In the genomic region with DNA sequence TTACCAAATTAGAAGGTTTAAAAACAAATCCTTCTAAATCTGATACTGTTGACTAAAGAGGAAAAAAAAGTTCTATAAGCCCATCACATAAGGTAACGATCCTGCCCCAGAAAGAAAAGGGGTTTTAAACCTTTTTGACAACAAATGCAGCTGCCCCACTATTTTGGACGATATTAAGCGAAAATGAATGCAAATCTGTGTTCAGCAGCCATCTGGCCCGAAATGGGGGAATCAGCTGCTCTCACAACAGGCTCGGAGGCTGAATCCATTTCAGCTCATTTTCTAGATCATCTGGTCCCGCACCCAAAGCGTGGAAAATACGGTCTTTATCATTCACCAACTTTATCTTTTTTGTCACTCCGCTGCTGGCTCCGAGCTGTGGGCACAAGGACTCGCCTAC, we compare ENCODE assay signal across 20 cellular contexts. TPM values are rescaled to one million over a fixed set of nuclear protein-coding genes. Genes with fewer than 3 reads are reported as not detected.
DNase-seq lines count a peak whose midpoint lies in the region; FAIRE-seq and TF ChIP-seq lines count a peak whose summit lies in the region.
"Had no signal": no experiment of that assay in that cellular context is flagged by ENCODE, and none has a peak within 500 bp of the region (broad histone marks: within the 10 kb centered on the region; RNA-seq: fewer than 3 reads in every experiment).

No MANE protein-coding gene starts in this region.

- peak overlapping the region in 1 of 2 experiments; percentile 56; a peak in 3 of 5 replicates for H3K4me3 Mint-ChIP-seq in H9
- H3K4me3 Mint-ChIP-seq: activated naive CD8-positive, alpha-beta T cell treated with anti-CD3 and anti-CD28 coated beads, Interleukin-2, amount 50 U/mL, for 24 hours; mesothelial cell of epicardium; stimulated activated naive CD8-positive, alpha-beta T cell treated with anti-CD3 and anti-CD28 coated beads, Interleukin-15, Interleukin-2, amounts not matched to agents 100 ng/mL and 50 ng/mL, for 24 hours had no signal

- H3K4ac ChIP-seq in H9 (ENCODE audit: low read depth, low read length), result no peak overlapping the region

- no peak overlapping the region for H4K8ac ChIP-seq in H9 (replicated peaks; ENCODE audit: insufficient read length, low read depth, low read length)

- no peak overlapping the region for H2BK20ac ChIP-seq in H9 (ENCODE audit: low read depth, low read length, poor library complexity, severe bottlenecking)

- peaks cover 4 to 11% of the 10 kb centered on the region in 2 experiments; a peak in 4 of 5 replicates for H3K9me3 Mint-ChIP-seq in H9
- H3K9me3 Mint-ChIP-seq: activated naive CD8-positive, alpha-beta T cell treated with anti-CD3 and anti-CD28 coated beads, Interleukin-2, amount 50 U/mL, for 24 hours; mesothelial cell of epicardium; stimulated activated naive CD8-positive, alpha-beta T cell treated with anti-CD3 and anti-CD28 coated beads, Interleukin-15, Interleukin-2, amounts not matched to agents 100 ng/mL and 50 ng/mL, for 24 hours had no signal

- no peak overlapping the region for H4K91ac ChIP-seq in H9 (ENCODE audit: insufficient read length, low read depth, low read length)

- peak overlapping the region; percentile 27 for H3K4me3 ChIP-seq in iPS-18a (ENCODE audit: low read length)
- H3K4me3 ChIP-seq: upper lobe of right lung had no signal

- no peak overlapping the region for H4K5ac ChIP-seq in H9 (ENCODE audit: insufficient read length, low read depth, low read length)

- H2AFZ ChIP-seq in H9 (ENCODE audit: low read length), result no peak overlapping the region

- H3K36me3 ChIP-seq in iPS-18a (ENCODE audit: control insufficient read depth, low read depth, low read length), result no peaks in the 10 kb centered on the region
- H3K36me3 ChIP-seq: upper lobe of right lung had no signal

- no peaks in the 10 kb centered on the region for H3K79me1 ChIP-seq in H9 (ENCODE audit: insufficient read depth, low read depth, low read length, poor library complexity, severe bottlenecking)

- no peak overlapping the region for H3K27ac ChIP-seq in H9 (ENCODE audit: insufficient read length, low read depth, low read length)
- H3K27ac ChIP-seq in iPS-18a (ENCODE audit: low read length), result no peak overlapping the region
- H3K27ac ChIP-seq: upper lobe of right lung had no signal

- H3T11ph ChIP-seq in H9 (ENCODE audit: low read length), result no peak overlapping the region

- H3K27ac Mint-ChIP-seq in H9, result no peak overlapping the region
- H3K27ac Mint-ChIP-seq: mesothelial cell of epicardium had no signal

- H2BK12ac ChIP-seq in H9 (ENCODE audit: insufficient read length, low read depth, low read length), result no peak overlapping the region

- no peak for FAIRE-seq in GM19239 (lab: Jason Lieb, UNC)
- FAIRE-seq: bronchial epithelial cell had no signal

- no peak overlapping the region for H2BK5ac ChIP-seq in H9 (ENCODE audit: insufficient read length, low read length)

- H3K56ac ChIP-seq in H9 (ENCODE audit: insufficient read length, low read depth, low read length), result no peak overlapping the region

- H3K27me3 Mint-ChIP-seq in H9 (ENCODE audit: low read depth), result peaks cover 91% of the 10 kb centered on the region

- no CpG with 5 or more reads among the region's 11 CpGs for WGBS in H9 (ENCODE audit: extremely low coverage, insufficient read length, low lambda C conversion rate)

- H3K9ac ChIP-seq in H9 (ENCODE audit: extremely low read depth, insufficient read length, low read length) (no peak overlapping the region), iPS-18a (ENCODE audit: low read length) (no peak overlapping the region)

- H3K9me3 ChIP-seq in H9 (ENCODE audit: control insufficient read depth, low read depth, low read length) (no peaks in the 10 kb centered on the region), iPS-18a (ENCODE audit: control insufficient read depth, low read depth, low read length) (no peaks in the 10 kb centered on the region)
- H3K9me3 ChIP-seq: upper lobe of right lung had no signal

- no peak overlapping the region for H2BK120ac ChIP-seq in H9 (ENCODE audit: low read depth, low read length, poor library complexity, severe bottlenecking)

- H3K36me3 Mint-ChIP-seq in H9 (ENCODE audit: insufficient read depth in 1 of 3, low read depth in 3 of 3), result no peaks in the 10 kb centered on the region; a peak in 1 of 7 replicates
- H3K36me3 Mint-ChIP-seq: mesothelial cell of epicardium had no signal

- no peak overlapping the region for H2BK15ac ChIP-seq in H9 (ENCODE audit: low read depth, low read length)

- no peaks in the 10 kb centered on the region; the same call in 1 of the 2 replicates for H3K4me1 ChIP-seq in H9 (ENCODE audit: insufficient read depth, low read length)
- H3K4me1 ChIP-seq in iPS-18a (ENCODE audit: control insufficient read depth, low read depth, low read length), result peaks cover 34% of the 10 kb centered on the region

- H3K14ac ChIP-seq in H9 (ENCODE audit: insufficient read depth, low read length), result no peak overlapping the region

- H3K23ac ChIP-seq in H9 (ENCODE audit: insufficient read length, low read depth, low read length), result no peak overlapping the region

- no peak overlapping the region for H3K18ac ChIP-seq in H9 (ENCODE audit: insufficient read length, low read depth, low read length)

- peak overlapping the region; percentile 49 for H3K4me2 ChIP-seq in H9 (ENCODE audit: insufficient read depth, insufficient read length, low read length)

- TF ChIP-seq CTCF in H9 (conservative IDR thresholded peaks at IDR 0.05), result no peak

- H3K4me1 Mint-ChIP-seq in H9, result peaks cover 23 to 51% of the 10 kb centered on the region in 2 experiments

- H2AK5ac ChIP-seq in H9 (ENCODE audit: insufficient read length, low read length), result no peak overlapping the region

- no peaks in the 10 kb centered on the region for H3K79me2 ChIP-seq in H9 (ENCODE audit: insufficient read depth, low read length)

- DNase-seq in H9 (no peak), NCI-H82 (lab: John Stamatoyannopoulos, UW) (peak; percentile 70), retina (peak; percentile 60), amniotic stem cell (lab: John Stamatoyannopoulos, UW) (no peak), GM19239 (ENCODE audit: insufficient read length, low spot score) (no peak), NCI-H2081 treated with DMSO at 0.1 percent for 48 hours (lab: John Stamatoyannopoulos, UW) (no peak), NCI-H748 (lab: John Stamatoyannopoulos, UW; ENCODE audit: unreplicated experiment) (no peak)
- DNase-seq: activated CD4-positive, alpha-beta T cell treated with anti-CD3 and anti-CD28 coated beads, Interleukin-2, amount 50 U/mL, for 48 hours; activated naive CD8-positive, alpha-beta T cell treated with anti-CD3 and anti-CD28 coated beads, Interleukin-2, amount 50 U/mL, for 24 hours; COR-L47; KG1; left colon; NCI-H2029; occipital lobe; stimulated activated CD4-positive, alpha-beta T cell treated with anti-CD3 and anti-CD28 coated beads, Interleukin-2, amount 100 ng/mL, for 24 hours; upper lobe of right lung had no signal

- no peaks in the 10 kb centered on the region for H4K20me1 ChIP-seq in H9 (ENCODE audit: control insufficient read depth, insufficient read depth, insufficient read length)

- peaks cover 14% of the 10 kb centered on the region for H3K23me2 ChIP-seq in H9 (ENCODE audit: insufficient read length, low read depth, low read length, poor library complexity, severe bottlenecking)

- H3K27me3 ChIP-seq in H9 (ENCODE audit: insufficient read depth, low read length) (peaks cover 86% of the 10 kb centered on the region), iPS-18a (ENCODE audit: control insufficient read depth, insufficient read depth, low read length) (peaks cover 98% of the 10 kb centered on the region)

RNA-seq across cellular contexts. Expression of gene EBF3, which starts 2.3 kb away (rescaled TPM):
- 0.04 and 0.22 TPM in 2 replicates for total RNA-seq in H9 (2021)

Comparison
In these comparisons a context has a peak if more than half of its experiments do, and no peak if none do; other contexts are left out.
1. DNase-seq: peak in NCI-H82 (single experiment) and retina (single experiment); none in H9 (single experiment), amniotic stem cell (single experiment), GM19239 (single experiment), NCI-H2081 treated with DMSO at 0.1 percent for 48 hours (single experiment) and NCI-H748 (single experiment).